Comparison of ENCODE assay signal across 11 cellular contexts in the genomic region with DNA sequence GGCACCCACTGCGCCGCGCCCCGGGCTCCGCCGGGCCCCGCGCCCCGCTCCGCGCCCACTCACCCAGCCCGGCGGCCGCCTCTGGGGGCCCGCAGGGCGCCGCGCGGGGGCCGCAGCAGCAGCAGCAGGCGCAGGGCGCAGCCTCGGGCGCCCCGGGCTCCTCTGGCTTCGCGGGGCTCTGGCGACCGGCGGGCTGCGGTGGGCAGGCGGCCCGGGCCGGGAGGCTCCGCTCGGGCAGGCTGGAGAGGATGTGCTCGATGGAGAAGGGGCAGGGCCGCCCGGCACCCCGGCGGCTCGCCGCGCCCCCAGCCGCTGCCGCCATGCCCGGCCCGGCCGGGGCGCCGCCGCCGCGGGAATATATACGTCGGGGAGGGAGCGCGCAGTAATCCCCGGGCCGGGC. TPM values are rescaled to one million over a fixed set of nuclear protein-coding genes. Genes with fewer than 3 reads are reported as not detected.
DNase-seq lines count a peak whose midpoint lies in the region; ATAC-seq and TF ChIP-seq lines count a peak whose summit lies in the region.
"Had no signal": no experiment of that assay in that cellular context is flagged by ENCODE, and none has a peak within 500 bp of the region (broad histone marks: within the 10 kb centered on the region; RNA-seq: fewer than 3 reads in every experiment).

A gene with protein sequence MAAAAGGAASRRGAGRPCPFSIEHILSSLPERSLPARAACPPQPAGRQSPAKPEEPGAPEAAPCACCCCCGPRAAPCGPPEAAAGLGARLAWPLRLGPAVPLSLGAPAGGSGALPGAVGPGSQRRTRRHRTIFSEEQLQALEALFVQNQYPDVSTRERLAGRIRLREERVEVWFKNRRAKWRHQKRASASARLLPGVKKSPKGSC (minus strand): TSS at position 331 of the 400 bp plus-strand sequence. CDS start 9 bp downstream, at position 322.

- no peak for TF ChIP-seq CTCF in CD4-positive, alpha-beta T cell (IDR thresholded peaks at IDR 0.05)
- no peak for TF ChIP-seq CTCF in neutrophil (IDR thresholded peaks at IDR 0.05)

- no peak within 1 kb of the TSS for H3K27ac ChIP-seq in CD4-positive, alpha-beta T cell (ENCODE audit: low read depth, low read length)
- H3K27ac ChIP-seq in neutrophil = no peak within 1 kb of the TSS
- H3K27ac ChIP-seq: epithelial cell of prostate had no signal

- H3K4me1 Mint-ChIP-seq in CD4-positive, alpha-beta T cell (ENCODE audit: low read depth) = peaks cover 9% of the 10 kb centered on the region
- H3K4me1 Mint-ChIP-seq in effector memory CD8-positive, alpha-beta T cell (ENCODE audit: low read depth in 2 of 2) = peaks cover 5 to 7% of the 10 kb centered on the region in 2 donors

- H3K27me3 ChIP-seq in CD4-positive, alpha-beta T cell (ENCODE audit: control insufficient read depth, insufficient read depth, low read length) = peaks cover 40% of the 10 kb centered on the region
- H3K27me3 ChIP-seq in HAP-1 (ENCODE audit: low read depth) (peaks cover 32% of the 10 kb centered on the region), neutrophil (peaks cover 90% of the 10 kb centered on the region)

- in situ Hi-C loops in HAP-1 (cut with MboI; ENCODE audit: low sequenced_read_pairs) = no loop called here

- CTCF ChIA-PET in CD4-positive, alpha-beta T cell (lab: Charles Lee) = no interaction called here

- POLR2A ChIA-PET in CD4-positive, alpha-beta T cell (lab: Charles Lee) = no interaction called here

- peaks cover 5% of the 10 kb centered on the region for H3K9me3 ChIP-seq in CD4-positive, alpha-beta T cell (ENCODE audit: control insufficient read depth, low read length)
- H3K9me3 ChIP-seq in HAP-1 (no peaks in the 10 kb centered on the region; the same call in 1 of the 2 replicates), neutrophil (no peaks in the 10 kb centered on the region)

- H3K36me3 ChIP-seq in HAP-1 (replicated peaks) (no peaks in the 10 kb centered on the region), neutrophil (no peaks in the 10 kb centered on the region)

- H3K27ac Mint-ChIP-seq in CD4-positive, alpha-beta T cell = no peak within 1 kb of the TSS
- H3K27ac Mint-ChIP-seq in effector memory CD8-positive, alpha-beta T cell = peak within 1 kb of the TSS in 1 of 2 donors; percentile 77

- H3K27me3 Mint-ChIP-seq in CD4-positive, alpha-beta T cell = peaks cover 48% of the 10 kb centered on the region
- peaks cover 35 to 42% of the 10 kb centered on the region in 2 donors for H3K27me3 Mint-ChIP-seq in effector memory CD8-positive, alpha-beta T cell

- peak within 1 kb of the TSS; percentile 69 for H3K4me3 Mint-ChIP-seq in CD4-positive, alpha-beta T cell
- H3K4me3 Mint-ChIP-seq in effector memory CD8-positive, alpha-beta T cell = peak within 1 kb of the TSS; percentile 75 to 79

- no peak for DNase-seq in CD4-positive, alpha-beta T cell
- DNase-seq in HAP-1 (ENCODE audit: low spot score in 2 of 2) = no peak
- DNase-seq in effector memory CD8-positive, alpha-beta T cell = no peak
- DNase-seq in AG20443 (ENCODE audit: low spot score) = no peak
- no peak for DNase-seq in HCEC 1CT
- DNase-seq: DND-41, SW 1271 had no signal

- no peaks in the 10 kb centered on the region for H3K9me3 Mint-ChIP-seq in CD4-positive, alpha-beta T cell
- no peaks in the 10 kb centered on the region for H3K9me3 Mint-ChIP-seq in effector memory CD8-positive, alpha-beta T cell

- no peak for ATAC-seq in CD4-positive, alpha-beta T cell (ENCODE audit: poor library complexity)
- peak; percentile 28 for ATAC-seq in effector memory CD8-positive, alpha-beta T cell (replicated peaks)
- ATAC-seq in HG02759 (IDR thresholded peaks at IDR 0.05; ENCODE audit: unreplicated experiment) (no peak), HG02938 (IDR thresholded peaks at IDR 0.05; ENCODE audit: unreplicated experiment) (no peak)

- H3K4me1 ChIP-seq in HAP-1 (no peaks in the 10 kb centered on the region), neutrophil (ENCODE audit: control insufficient read depth in 1 of 2, insufficient read depth in 1 of 2, low read depth in 1 of 2, low read length in 1 of 2) (peaks cover 8 to 18% of the 10 kb centered on the region in 2 experiments)

- no peaks in the 10 kb centered on the region for H3K36me3 Mint-ChIP-seq in CD4-positive, alpha-beta T cell (ENCODE audit: low read depth)
- H3K36me3 Mint-ChIP-seq in effector memory CD8-positive, alpha-beta T cell (ENCODE audit: insufficient read depth) = peaks cover 7% of the 10 kb centered on the region

- H3K4me3 ChIP-seq in HAP-1 (peak within 1 kb of the TSS; percentile 7; the same call in 1 of the 2 replicates), neutrophil (ENCODE audit: low read depth in 1 of 2, low read length in 1 of 2) (peak within 1 kb of the TSS; percentile 2 to 12)

- intact Hi-C loops in CD4-positive, alpha-beta T cell (cut with DNase I, micrococcal nuclease) = loop anchor here (10.0 kb wide), 2 partner anchors 295 to 325 kb away; a partner anchor contains a TSS

RNA-seq across cellular contexts. Expression of the gene that starts here (rescaled TPM):
- total RNA-seq in CD4-positive, alpha-beta T cell = not detected
